Comparison of ENCODE assay signal across 10 cellular contexts in genomic region chr16:66324785-66325184, GRCh38. TPM values are rescaled to one million over a fixed set of nuclear protein-coding genes. Genes with fewer than 3 reads are reported as not detected.
DNase-seq lines count a peak whose midpoint lies in the region; ATAC-seq, FAIRE-seq and TF ChIP-seq lines count a peak whose summit lies in the region.
"Had no signal": no experiment of that assay in that cellular context is flagged by ENCODE, and none has a peak within 500 bp of the region (broad histone marks: within the 10 kb centered on the region; RNA-seq: fewer than 3 reads in every experiment).

No MANE protein-coding gene starts in this region.

- intact Hi-C loops in HepG2 (cut with micrococcal nuclease; ENCODE audit: unreplicated experiment): no loop called here

- H4K20me1 ChIP-seq in HepG2 (ENCODE audit: insufficient read depth, low read length): peaks cover 3% of the 10 kb centered on the region; the same call in 1 of the 2 replicates

- POLR2A ChIA-PET in HepG2 (lab: Yijun Ruan, JAX): no interaction called here

- peak; percentile 50 for FAIRE-seq in HepG2 (lab: Jason Lieb, UNC)

- no peaks in the 10 kb centered on the region for H3K9me3 ChIP-seq in HepG2 (ENCODE audit: low read length)
- H3K9me3 ChIP-seq: right atrium auricular region had no signal

- TF ChIP-seq RAD21 in HepG2 (CRISPR knock-in tag; IDR thresholded peaks at IDR 0.05): no peak

- DNase-seq in DMS53 (lab: John Stamatoyannopoulos, UW) (peak; percentile 87), KBM-7 (peak; percentile 28), UCSD-AML1 (lab: John Stamatoyannopoulos, UW; ENCODE audit: unreplicated experiment) (peak; percentile 51), HepG2 (ENCODE audit: low spot score) (peak; percentile 23)
- no peak for DNase-seq in effector CD8-positive, alpha-beta T cell (lab: John Stamatoyannopoulos, UW)
- DNase-seq in stimulated activated effector memory CD8-positive, alpha-beta T cell treated with anti-CD3 and anti-CD28 coated beads, Interleukin-12 subunit alpha, Interleukin-12 subunit beta, amount 100 ng/mL, for 72 hours (ENCODE audit: low spot score in 2 of 2): no peak
- no peak for DNase-seq in activated effector memory CD4-positive, alpha-beta T cell treated with Interleukin-2 at 50 U/mL for 16 hours

- H3K79me2 ChIP-seq in HepG2 (ENCODE audit: insufficient read depth, low read length): no peaks in the 10 kb centered on the region

- H3K4me3 ChIP-seq in HepG2 (replicated peaks in 1 of 3; ENCODE audit: insufficient read depth in 1 of 3, low read depth in 2 of 3, low read length in 3 of 3): no peak overlapping the region
- H3K4me3 ChIP-seq: right atrium auricular region had no signal

- 6% methylated on average over 6 of the region's 6 CpGs for WGBS in HepG2 (ENCODE audit: low lambda C conversion rate)

- no peaks in the 10 kb centered on the region for H3K36me3 Mint-ChIP-seq in stimulated activated effector memory CD8-positive, alpha-beta T cell treated with anti-CD3 and anti-CD28 coated beads, Interleukin-12 subunit alpha, Interleukin-12 subunit beta, amount 100 ng/mL, for 72 hours
- H3K36me3 Mint-ChIP-seq: brain had no signal

- no peak overlapping the region for H2AFZ ChIP-seq in HepG2 (ENCODE audit: low read length)

- no peak overlapping the region for H3K4me2 ChIP-seq in HepG2 (ENCODE audit: low read depth, low read length)

- TF ChIP-seq POLR2A in HepG2 (IDR thresholded peaks at IDR 0.05; ENCODE audit: insufficient read depth in 1 of 2, low read depth in 2 of 2, low read length in 2 of 2): no peak

- no peak overlapping the region for H3K4me3 Mint-ChIP-seq in stimulated activated effector memory CD8-positive, alpha-beta T cell treated with anti-CD3 and anti-CD28 coated beads, Interleukin-12 subunit alpha, Interleukin-12 subunit beta, amount 100 ng/mL, for 72 hours
- H3K4me3 Mint-ChIP-seq: brain had no signal

- no peak overlapping the region for H3K27ac Mint-ChIP-seq in stimulated activated effector memory CD8-positive, alpha-beta T cell treated with anti-CD3 and anti-CD28 coated beads, Interleukin-12 subunit alpha, Interleukin-12 subunit beta, amount 100 ng/mL, for 72 hours

- no peaks in the 10 kb centered on the region for H3K36me3 ChIP-seq in HepG2 (replicated peaks in 1 of 2; ENCODE audit: control insufficient read depth in 1 of 2, insufficient read depth in 2 of 2, low read length in 2 of 2)
- H3K36me3 ChIP-seq: right atrium auricular region had no signal

- H3K27me3 ChIP-seq in HepG2 (ENCODE audit: control insufficient read depth in 1 of 2, insufficient read depth in 2 of 2, low read length in 2 of 2): peaks cover 7 to 30% of the 10 kb centered on the region in 2 experiments; a peak in 4 of 5 replicates
- H3K27me3 ChIP-seq: right atrium auricular region had no signal

- in situ Hi-C loops in KBM-7 (cut with MboI; ENCODE audit: low pct_unique_long_range_greater_than_20kb, low sequenced_read_pairs): no loop called here
- in situ Hi-C loops in HepG2 (cut with HindIII; ENCODE audit: extremely low pct_ligation_motif_present, low pct_unique_long_range_greater_than_20kb): no loop called here

- BruUV-seq in HepG2 (replicated peaks; lab: Mats Ljungman, UMichigan): no TSS peak

- no peaks in the 10 kb centered on the region for H3K9me3 Mint-ChIP-seq in stimulated activated effector memory CD8-positive, alpha-beta T cell treated with anti-CD3 and anti-CD28 coated beads, Interleukin-12 subunit alpha, Interleukin-12 subunit beta, amount 100 ng/mL, for 72 hours
- H3K9me3 Mint-ChIP-seq: brain had no signal

- TF ChIP-seq EP300 in HepG2 (IDR thresholded peaks at IDR 0.05; ENCODE audit: low read depth in 2 of 2, low read length in 2 of 2) (no peak), HepG2 (CRISPR knock-in tag; IDR thresholded peaks at IDR 0.05; ENCODE audit: borderline replicate concordance) (no peak)

- TF ChIP-seq CTCF in HepG2 (CRISPR knock-in tag; IDR thresholded peaks at IDR 0.05): peak; percentile 62

- ATAC-seq in HepG2 (peak; percentile 71), GM21825 (IDR thresholded peaks at IDR 0.05; ENCODE audit: unreplicated experiment) (no peak)
- ATAC-seq in stimulated activated effector memory CD8-positive, alpha-beta T cell treated with anti-CD3 and anti-CD28 coated beads, Interleukin-12 subunit alpha, Interleukin-12 subunit beta, amount 100 ng/mL, for 72 hours: no peak

- peaks cover 25% of the 10 kb centered on the region for H3K4me1 ChIP-seq in HepG2 (ENCODE audit: insufficient read depth, low read length)

- no peak overlapping the region for H3K9ac ChIP-seq in HepG2 (ENCODE audit: insufficient read depth, low read depth, low read length)

- CTCF ChIA-PET in HepG2 (lab: Yijun Ruan, JAX; ENCODE audit: low intra/inter-chr PET ratio, low total read pairs): no interaction called here

- H3K4me1 Mint-ChIP-seq in stimulated activated effector memory CD8-positive, alpha-beta T cell treated with anti-CD3 and anti-CD28 coated beads, Interleukin-12 subunit alpha, Interleukin-12 subunit beta, amount 100 ng/mL, for 72 hours: no peaks in the 10 kb centered on the region

- H3K27ac ChIP-seq in HepG2 (ENCODE audit: extremely low read length, insufficient read depth, low read length): no peak overlapping the region
- H3K27ac ChIP-seq: right atrium auricular region had no signal

TF ChIP-seq in HepG2, 621 proteins besides CTCF, POLR2A, EP300 and RAD21:
- TF ChIP-seq CCAR2 (optimal IDR thresholded peaks at IDR 0.05; ENCODE audit: low read depth, low read length): no peak
- peak; percentile 50 for TF ChIP-seq STAG1 (CRISPR knock-in tag; IDR thresholded peaks at IDR 0.05)
- TF ChIP-seq ZBTB44 (CRISPR knock-in tag; IDR thresholded peaks at IDR 0.05): no peak
- no peak for TF ChIP-seq ZNF317 (CRISPR knock-in tag; IDR thresholded peaks at IDR 0.05)
- no peak for TF ChIP-seq ZNF441 (CRISPR knock-in tag; IDR thresholded peaks at IDR 0.05; ENCODE audit: borderline replicate concordance)
- TF ChIP-seq ATM (IDR thresholded peaks at IDR 0.05; ENCODE audit: borderline replicate concordance): no peak
- TF ChIP-seq MBD4 (IDR thresholded peaks at IDR 0.05; ENCODE audit: borderline replicate concordance, low read length): no peak
- TF ChIP-seq ZNF263 (CRISPR knock-in tag; IDR thresholded peaks at IDR 0.05): peak; percentile 42; the same call in 1 of the 2 replicates
- no peak for TF ChIP-seq BCL6 (CRISPR knock-in tag; IDR thresholded peaks at IDR 0.05)
- TF ChIP-seq ZNF543 (CRISPR knock-in tag; IDR thresholded peaks at IDR 0.05): no peak
- no peak for TF ChIP-seq ZNF205 (CRISPR knock-in tag; IDR thresholded peaks at IDR 0.05)
- TF ChIP-seq ZNF768 (CRISPR knock-in tag; IDR thresholded peaks at IDR 0.05): no peak
- peak; percentile 35 for TF ChIP-seq XRCC5 (optimal IDR thresholded peaks at IDR 0.05; ENCODE audit: low read length)
- no peak for TF ChIP-seq ZNF7 (CRISPR knock-in tag; IDR thresholded peaks at IDR 0.05)
- TF ChIP-seq KDM6A (CRISPR knock-in tag; IDR thresholded peaks at IDR 0.05; ENCODE audit: low read depth): no peak
- no peak for TF ChIP-seq AGO1 (IDR thresholded peaks at IDR 0.05; ENCODE audit: low read depth, low read length, poor library complexity, severe bottlenecking)
- no peak for TF ChIP-seq CREM (IDR thresholded peaks at IDR 0.05)
- TF ChIP-seq CREM (CRISPR knock-in tag; IDR thresholded peaks at IDR 0.05): no peak
- TF ChIP-seq KAT2B (IDR thresholded peaks at IDR 0.05; ENCODE audit: borderline replicate concordance, low read depth, low read length): no peak

RNA-seq across cellular contexts. Expression of gene CDH5, which starts 41.7 kb away (rescaled TPM):
- total RNA-seq in HepG2 (2016; rRNA removed; fragmentation: Illumina TruSeq; extraction: Trizol): 0.34 and 0.71 TPM in 2 replicates
- not detected in 2 replicates for total RNA-seq in HepG2 (2016; cell fraction: cytosol; rRNA removed; fragmentation: Illumina TruSeq; extraction: Trizol; ENCODE audit: low read depth)
- total RNA-seq in HepG2 (2016; cell fraction: insoluble cytoplasmic fraction; rRNA removed; fragmentation: Illumina TruSeq; extraction: Trizol): 0.37 and 0.46 TPM in 2 replicates
- 0.15 and 0.24 TPM in 2 replicates for total RNA-seq in HepG2 (2016; cell fraction: membrane; rRNA removed; fragmentation: Illumina TruSeq; extraction: Trizol)
- 0.53 and 0.99 TPM in 2 replicates for total RNA-seq in HepG2 (2016; cell fraction: nucleus; rRNA removed; fragmentation: Illumina TruSeq; extraction: Trizol)
- 1.0 and 1.1 TPM in 2 replicates for polyA plus RNA-seq in HepG2 (2011; rRNA removed)
- 0.85 and 1.1 TPM in 2 replicates for polyA plus RNA-seq in HepG2 (2011; cell fraction: cytosol; rRNA removed)
- 0.78 and 1.3 TPM in 2 replicates for polyA plus RNA-seq in HepG2 (2011; cell fraction: nucleus; rRNA removed)
- polyA plus RNA-seq in HepG2 (2012): 0.63 and 2.2 TPM in 2 replicates
- 0.03 and 0.07 TPM in 2 replicates for polyA plus RNA-seq in HepG2 (2016; cell fraction: cytosol; fragmentation: Illumina TruSeq; extraction: Trizol; ENCODE audit: low read depth)
- 0.11 and 0.25 TPM in 2 replicates for polyA plus RNA-seq in HepG2 (2016; cell fraction: insoluble cytoplasmic fraction; fragmentation: Illumina TruSeq; extraction: Trizol; ENCODE audit: low read depth)
- polyA plus RNA-seq in HepG2 (2016; cell fraction: membrane; fragmentation: Illumina TruSeq; extraction: Trizol; ENCODE audit: low read depth): 0.09 and 0.19 TPM in 2 replicates
- polyA plus RNA-seq in HepG2 (2016; cell fraction: nucleus; fragmentation: Illumina TruSeq; extraction: Trizol; ENCODE audit: insufficient read depth, low read depth): 0.67 and 0.83 TPM in 2 replicates
- 1.8 and 2.9 TPM in 2 replicates for polyA minus RNA-seq in HepG2 (2011; rRNA and poly(A)+ RNA removed; ENCODE audit: low replicate concordance)
- polyA minus RNA-seq in HepG2 (2011; cell fraction: cytosol; rRNA and poly(A)+ RNA removed): 0.35 and 1.8 TPM in 2 replicates
- polyA minus RNA-seq in HepG2 (2011; cell fraction: nucleus; rRNA and poly(A)+ RNA removed): 0.99 and 3.0 TPM in 2 replicates

Comparison
In these comparisons a context has a peak if more than half of its experiments do, and no peak if none do; other contexts are left out.
1. DNase-seq: peak in DMS53 (single experiment), KBM-7 (single experiment), UCSD-AML1 (single experiment) and HepG2 (single experiment); none in effector CD8-positive, alpha-beta T cell (single experiment), stimulated activated effector memory CD8-positive, alpha-beta T cell treated with anti-CD3 and anti-CD28 coated beads, Interleukin-12 subunit alpha, Interleukin-12 subunit beta, amount 100 ng/mL, for 72 hours (0 of 2) and activated effector memory CD4-positive, alpha-beta T cell treated with Interleukin-2 at 50 U/mL for 16 hours (single experiment).